Comparison of ENCODE assay signal across 12 cellular contexts in the genomic region with DNA sequence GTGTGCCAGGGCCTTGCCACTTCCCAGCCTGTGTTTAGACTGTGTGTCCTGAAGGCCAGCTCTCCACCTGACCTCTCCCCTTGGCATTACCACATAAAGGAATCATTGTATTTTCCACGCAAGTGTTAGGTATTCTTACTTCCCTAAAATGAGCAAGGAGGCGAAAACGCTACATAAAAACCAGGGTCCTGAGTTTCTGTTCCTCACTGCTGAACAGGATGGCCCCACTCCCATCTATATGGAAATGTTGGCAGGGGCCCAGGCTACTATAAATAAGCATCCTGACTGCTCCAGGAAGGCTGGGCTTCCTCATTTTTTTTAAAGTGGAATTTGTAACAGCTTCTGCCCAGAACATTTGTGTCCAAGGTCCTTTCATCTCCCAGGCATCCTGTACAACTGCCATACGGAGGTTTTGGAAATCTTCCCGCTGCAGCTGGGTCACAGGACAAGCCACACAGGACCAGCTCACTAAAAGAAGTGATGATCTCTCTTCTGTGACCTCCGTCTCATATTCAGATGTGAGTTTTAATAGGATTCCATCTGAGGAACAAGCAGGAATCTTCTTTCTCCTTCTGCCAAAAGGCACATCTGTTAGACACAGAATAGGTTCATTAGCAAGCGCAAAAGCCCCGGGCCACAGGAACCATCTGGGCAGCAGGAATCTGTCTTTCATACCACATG. TPM values are rescaled to one million over a fixed set of nuclear protein-coding genes. Genes with fewer than 3 reads are reported as not detected.
A peak's percentile ranks its signal among the peaks of the same experiment; 100 is the strongest.
DNase-seq lines count a peak whose midpoint lies in the region; TF ChIP-seq lines count a peak whose summit lies in the region.
"Had no signal": no experiment of that assay in that cellular context is flagged by ENCODE, and none has a peak within 500 bp of the region (broad histone marks: within the 10 kb centered on the region; RNA-seq: fewer than 3 reads in every experiment).

No MANE protein-coding gene starts in this region.

- no peak overlapping the region for H3K9ac ChIP-seq in muscle layer of colon (ENCODE audit: low read length)

- H3K4me1 ChIP-seq in esophagus muscularis mucosa (peaks cover 14 to 32% (median 21%) of the 10 kb centered on the region in 4 donors), muscle layer of colon (ENCODE audit: insufficient read depth, low read length) (peaks cover 14% of the 10 kb centered on the region)

- H3K9me3 ChIP-seq in esophagus muscularis mucosa (no peaks in the 10 kb centered on the region), muscle layer of colon (ENCODE audit: low read length) (no peaks in the 10 kb centered on the region)

- H3K36me3 ChIP-seq in esophagus muscularis mucosa (peaks cover 0 to 9% (median 2%) of the 10 kb centered on the region in 4 donors), muscle layer of colon (ENCODE audit: insufficient read depth, low read length) (no peaks in the 10 kb centered on the region)

- no peaks in the 10 kb centered on the region for H3K27me3 ChIP-seq in esophagus muscularis mucosa
- H3K27me3 ChIP-seq in muscle layer of colon (ENCODE audit: control insufficient read depth in 1 of 2, insufficient read depth in 2 of 2, low read length in 2 of 2): no peaks in the 10 kb centered on the region

- intact Hi-C loops in esophagus muscularis mucosa (cut with DNase I): no loop called here

- H3K4me3 ChIP-seq in esophagus muscularis mucosa: no peak overlapping the region
- H3K4me3 ChIP-seq in muscle layer of colon (ENCODE audit: low read depth in 1 of 2, low read length in 2 of 2): no peak overlapping the region

- H3K27ac ChIP-seq in 22Rv1 (peak overlapping the region; percentile 56), esophagus muscularis mucosa (replicated peaks in 1 of 4) (peak overlapping the region; percentile 34 to 64 (median 42)), muscle layer of colon (ENCODE audit: low read depth, low read length) (peak overlapping the region; percentile 61)

- TF ChIP-seq POLR2A in esophagus muscularis mucosa (IDR thresholded peaks at IDR 0.05; ENCODE audit: low read depth): no peak

- TF ChIP-seq EP300 in esophagus muscularis mucosa (IDR thresholded peaks at IDR 0.05): no peak

- TF ChIP-seq CTCF in 22Rv1 (IDR thresholded peaks at IDR 0.05) (no peak), esophagus muscularis mucosa (IDR thresholded peaks at IDR 0.05) (no peak)

- DNase-seq in NCI-H446 treated with DMSO at 0.1 percent for 48 hours (lab: John Stamatoyannopoulos, UW) (peak; percentile 87), esophagus muscularis mucosa (ENCODE audit: extremely low spot score) (no peak), dedifferentiated amniotic fluid mesenchymal stem cell (ENCODE audit: extremely low spot score) (no peak), activated gamma-delta T cell treated with Interleukin-2 at 50 U/mL for 16 hours (no peak), T1000 (lab: John Stamatoyannopoulos, UW) (no peak), AML-193 (lab: John Stamatoyannopoulos, UW) (no peak)
- DNase-seq: cerebellar nuclear complex; kidney; NCI-H1436 treated with DMSO at 0.1 percent for 48 hours; stimulated activated CD4-positive, alpha-beta T cell treated with anti-CD3 and anti-CD28 coated beads, Interleukin-12 subunit alpha, Interleukin-12 subunit beta, amount 100 ng/mL, for 4 hours had no signal

- WGBS in esophagus muscularis mucosa: 23% methylated on average over 8 of the region's 8 CpGs

RNA-seq across cellular contexts. Expression of a gene that starts 56.5 kb away (rescaled TPM):
- total RNA-seq in esophagus muscularis mucosa: 10 to 100 TPM; 14.6 to 36.1 (median 29.2) TPM
